8 cellular contexts compared by ENCODE assay signal in the genomic region with DNA sequence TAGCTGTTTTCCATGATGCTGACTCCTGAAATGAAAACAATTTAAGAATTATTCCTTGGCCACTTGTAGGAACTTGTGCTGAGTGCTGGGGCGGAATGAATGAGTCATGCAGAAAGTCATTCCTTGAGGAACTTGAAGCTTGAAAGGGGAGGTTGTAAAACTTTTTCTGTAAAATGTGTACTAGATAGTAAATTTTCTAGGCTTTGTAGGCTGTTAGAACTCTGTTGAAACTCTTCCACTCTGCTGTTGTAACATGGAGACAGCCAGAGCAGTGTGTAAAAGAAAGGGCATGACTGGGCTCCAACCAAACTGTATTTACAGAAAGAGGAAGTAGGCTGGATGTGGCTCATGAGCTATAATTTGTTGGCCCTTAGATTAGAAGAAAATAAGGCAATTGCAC. TPM values are rescaled to one million over a fixed set of nuclear protein-coding genes. Genes with fewer than 3 reads are reported as not detected.
DNase-seq lines count a peak whose midpoint lies in the region; ATAC-seq, FAIRE-seq and TF ChIP-seq lines count a peak whose summit lies in the region.

No MANE protein-coding gene starts in this region.

- peak; percentile 22 for DNase-seq in GM12864 (ENCODE audit: low read depth)
- DNase-seq in HT-29 (ENCODE audit: low spot score) = peak; percentile 34
- DNase-seq in GM12878 (ENCODE audit: low read depth, low spot score) = peak; percentile 16
- DNase-seq in thyroid gland = peak; percentile 69 to 75
- no peak for DNase-seq in GM19240 (ENCODE audit: insufficient read length, low spot score)
- no peak for DNase-seq in NCI-H82 (lab: John Stamatoyannopoulos, UW)

- CTCF ChIA-PET in GM12878 (lab: Yijun Ruan, JAX) = interaction anchor here (0.9 to 5.7 kb wide), 8 partner anchors 13 to 338 kb away, joined by 3 to 22 read pairs (median 6); no protein-coding TSS in a partner anchor

- H3K36me3 ChIP-seq in GM12878 (ENCODE audit: control insufficient read depth in 2 of 2, insufficient read depth in 2 of 2, low read length in 1 of 2) = no peaks in the 10 kb centered on the region
- H3K36me3 ChIP-seq in thyroid gland = no peaks in the 10 kb centered on the region

- TF ChIP-seq CTCF in GM12864 (IDR thresholded peaks at IDR 0.05; ENCODE audit: low read depth, low read length, missing control alignments) (no peak), GM12878 (IDR thresholded peaks at IDR 0.05 in 2 of 3, conservative IDR thresholded peaks at IDR 0.05 in 1 of 3; ENCODE audit: control insufficient read depth in 2 of 3, extremely low read depth in 1 of 3, insufficient read depth in 1 of 3, low read depth in 3 of 3, low read length in 3 of 3) (no peak), thyroid gland (IDR thresholded peaks at IDR 0.05) (no peak)

- WGBS in GM12878 (ENCODE audit: insufficient coverage, insufficient replicate concordance, low lambda C conversion rate, missing lambda C conversion rate) = 44% methylated on average over 1 of the region's 1 CpG
- 16 to 23% methylated on average over 1 of the region's 1 CpG for WGBS in thyroid gland, 2 donors

- TF ChIP-seq EP300 in GM12878 (IDR thresholded peaks at IDR 0.05; ENCODE audit: borderline replicate concordance in 1 of 2, control insufficient read depth in 1 of 2, low read depth in 2 of 2, low read length in 2 of 2) = no peak

- H3K4me1 ChIP-seq in GM12878 (ENCODE audit: control insufficient read depth, insufficient read depth, low read length) (peaks cover 3% of the 10 kb centered on the region; the same call in 1 of the 2 replicates), thyroid gland (peaks cover 10 to 21% of the 10 kb centered on the region in 2 donors)

- no peaks in the 10 kb centered on the region for H4K20me1 ChIP-seq in GM12878 (ENCODE audit: control insufficient read depth, insufficient read depth)

- POLR2A ChIA-PET in GM12878 (lab: Charles Lee) = no interaction called here

- no peak for FAIRE-seq in GM12878 (lab: Jason Lieb, UNC)

- TF ChIP-seq POLR2A in GM12878 (IDR thresholded peaks at IDR 0.05; ENCODE audit: low read depth, low read length) (no peak), thyroid gland (IDR thresholded peaks at IDR 0.05) (no peak)

- H2AFZ ChIP-seq in GM12878 (ENCODE audit: control insufficient read depth, low read depth, low read length) = peak overlapping the region; percentile 6; the same call in 1 of the 2 replicates

- H3K4me2 ChIP-seq in GM12878 (ENCODE audit: control insufficient read depth, insufficient read depth) = no peak overlapping the region

- BruUV-seq in GM12878 (replicated peaks; lab: Mats Ljungman, UMichigan) = no TSS peak

- no peak overlapping the region for H3K27ac ChIP-seq in GM12878 (ENCODE audit: control insufficient read depth, insufficient read depth)
- H3K27ac ChIP-seq in layer of hippocampus (ENCODE audit: low read depth, low read length) = peak overlapping the region; percentile 95
- peak overlapping the region; percentile 34 to 80 (median 54) for H3K27ac ChIP-seq in thyroid gland

- RAD21 ChIA-PET in GM12878 (lab: Charles Lee; ENCODE audit: unreplicated experiment) = interaction anchor here (0.6 to 2.3 kb wide), 5 partner anchors 9 to 239 kb away, joined by 3 to 5 read pairs (median 4); no protein-coding TSS in a partner anchor

- SMC1A ChIA-PET in GM12878 (lab: Charles Lee; ENCODE audit: uncharacterized antibody, unreplicated experiment) = interaction anchor here (0.7 to 1.3 kb wide), 5 partner anchors 8 to 137 kb away, joined by 3 to 6 read pairs (median 3); no protein-coding TSS in a partner anchor

- in situ Hi-C loops in GM12878 (cut with MboI) = no loop called here

- H3K27me3 ChIP-seq in GM12878 (replicated peaks in 1 of 2; ENCODE audit: control insufficient read depth in 2 of 2, insufficient read depth in 2 of 2, low read length in 1 of 2) (no peaks in the 10 kb centered on the region), layer of hippocampus (ENCODE audit: control insufficient read depth, insufficient read depth, low read length) (no peaks in the 10 kb centered on the region), thyroid gland (no peaks in the 10 kb centered on the region)

- H3K9me3 ChIP-seq in GM12878 (replicated peaks; ENCODE audit: control insufficient read depth, insufficient read depth, low read length) (no peaks in the 10 kb centered on the region), thyroid gland (no peaks in the 10 kb centered on the region)

- H3K4me3 ChIP-seq in GM12864 (ENCODE audit: low read depth, low read length) = no peak overlapping the region
- no peak overlapping the region for H3K4me3 ChIP-seq in GM12878
- no peak overlapping the region for H3K4me3 ChIP-seq in thyroid gland (replicated peaks in 1 of 3)

- H3K9ac ChIP-seq in GM12878 (ENCODE audit: control insufficient read depth, insufficient read depth, low read length) = no peak overlapping the region

- no peak for TF ChIP-seq RAD21 in GM12878 (IDR thresholded peaks at IDR 0.05; ENCODE audit: insufficient read depth, low read depth, low read length)

- intact Hi-C loops in GM12878 (cut with micrococcal nuclease; ENCODE audit: unreplicated experiment) (loop anchor here (2.0 kb wide), 1 partner anchor 132 kb away; no protein-coding TSS in a partner anchor), thyroid gland (cut with DNase I) (no loop called here)

- ATAC-seq in GM12878 (peak; percentile 81), HG02623 (IDR thresholded peaks at IDR 0.05; ENCODE audit: unreplicated experiment) (no peak)

- H3K79me2 ChIP-seq in GM12878 (ENCODE audit: control insufficient read depth, insufficient read depth, low read length) = no peaks in the 10 kb centered on the region

TF ChIP-seq in GM12878, 131 proteins besides CTCF, POLR2A, EP300 and RAD21:
- TF ChIP-seq ZBED1 (IDR thresholded peaks at IDR 0.05; ENCODE audit: borderline replicate concordance) = no peak
- TF ChIP-seq SUPT20H (IDR thresholded peaks at IDR 0.05; ENCODE audit: borderline replicate concordance, control insufficient read depth, low read depth, low read length) = no peak
- TF ChIP-seq FOS (IDR thresholded peaks at IDR 0.05; ENCODE audit: borderline replicate concordance, extremely low read depth, insufficient read length) = no peak
- TF ChIP-seq HDGF (IDR thresholded peaks at IDR 0.05) = no peak
- TF ChIP-seq KLF5 (IDR thresholded peaks at IDR 0.05; ENCODE audit: partially characterized antibody) = no peak
- TF ChIP-seq IKZF1 (conservative IDR thresholded peaks at IDR 0.05) = 0 out of 2 replicates have a peak, but pooled peaks have one; percentile 24
- TF ChIP-seq SPI1 (IDR thresholded peaks at IDR 0.05; ENCODE audit: borderline replicate concordance, insufficient read depth, low read depth, low read length) = peak; percentile 85
- no peak for TF ChIP-seq EZH2 (IDR thresholded peaks at IDR 0.05; ENCODE audit: borderline replicate concordance, control insufficient read depth, low read depth, low read length)
- TF ChIP-seq TCF12 (IDR thresholded peaks at IDR 0.05; ENCODE audit: low read depth, low read length) = no peak

RNA-seq across cellular contexts. Expression of gene ABCA8, which starts 46.1 kb away (rescaled TPM):
- total RNA-seq in HT-29 (2014; rRNA removed; shearing (Covaris generic)) = not detected in 2 replicates
- total RNA-seq in GM12878 (2013; cell fraction: nucleolus; rRNA removed) = 0.67 and 0.83 TPM in 2 replicates
- not detected in 2 replicates for total RNA-seq in GM12878 (2014; rRNA removed)
- total RNA-seq in GM12878 (2014; rRNA removed; fragmentation: Illumina TruSeq; extraction: Trizol) = not detected in 2 replicates
- total RNA-seq in GM12878 (2021) = 0.15 and 0.19 TPM in 2 replicates
- not detected for polyA plus RNA-seq in GM12878 (2011; ENCODE audit: low read depth)
- polyA plus RNA-seq in GM12878 (2011; rRNA removed) = 0.05 and 0.06 TPM in 2 replicates
- polyA plus RNA-seq in GM12878 (2011; cell fraction: cytosol; rRNA removed) = 0.02 TPM in 1 of 2 replicates, not detected in the other
- 0.04 TPM in 1 of 2 replicates, not detected in the other for polyA plus RNA-seq in GM12878 (2011; cell fraction: nucleus; rRNA removed)
- 0.04 and 0.11 TPM in 2 replicates for polyA plus RNA-seq in GM12878 (2012)
- not detected in 2 replicates for polyA plus RNA-seq in GM12878 (2014; fragmentation: Illumina TruSeq; extraction: Trizol)
- polyA plus RNA-seq in GM12878 (2014; fragmentation: Nextera tagmentation; extraction: Ambion mirVana) = not detected
- polyA plus RNA-seq in GM12878 (2014; rRNA removed) = not detected in 2 replicates
- not detected for polyA plus RNA-seq in GM12878 (2016; fragmentation: Nextera tagmentation; extraction: Ambion mirVana)
- polyA minus RNA-seq in GM12878 (2011; rRNA and poly(A)+ RNA removed) = not detected in 2 replicates
- not detected in 2 replicates for polyA minus RNA-seq in GM12878 (2011; cell fraction: cytosol; rRNA and poly(A)+ RNA removed)
- not detected in 2 replicates for polyA minus RNA-seq in GM12878 (2011; cell fraction: nucleus; rRNA and poly(A)+ RNA removed)
- 10 to 100 TPM; 26.1 to 95.4 (median 56.1) TPM for total RNA-seq in thyroid gland

Comparison
In these comparisons a context has a peak if more than half of its experiments do, and no peak if none do; other contexts are left out.
1. DNase-seq: peak in GM12864 (single experiment), HT-29 (single experiment), GM12878 (single experiment) and thyroid gland (2 of 2); none in GM19240 (single experiment) and NCI-H82 (single experiment).
2. RNA of gene ABCA8, which starts 46.1 kb away (total RNA-seq): 26.1 to 95.4 TPM in thyroid gland; not detected in HT-29 and 0.15 to 0.83 TPM in GM12878; every median in the first group is over 10 times any median in the second.